21 cellular contexts compared by ENCODE assay signal in genomic region chr4:48629458-48629857, GRCh38.
"Had no signal": no experiment of that assay in that cellular context is flagged by ENCODE, and none has a peak within 500 bp of the region (broad histone marks: within the 10 kb centered on the region; RNA-seq: fewer than 3 reads in every experiment).

No MANE protein-coding gene starts in this region.

- H3K27me3 ChIP-seq: breast epithelium, colonic mucosa, esophagus squamous epithelium, gastrocnemius medialis, spleen, upper lobe of left lung had no signal

- H3K4me1 Mint-ChIP-seq: neural crest cell had no signal

- H3K9me3 ChIP-seq: breast epithelium, colonic mucosa, esophagus squamous epithelium, gastrocnemius medialis, prostate gland, spleen, upper lobe of left lung had no signal

- H3K36me3 ChIP-seq: breast epithelium, colonic mucosa, gastrocnemius medialis, prostate gland, upper lobe of left lung had no signal

- H3K4me3 Mint-ChIP-seq: central memory CD8-positive, alpha-beta T cell; neural crest cell; T-helper 1 cell treated with Interleukin-12 subunit alpha and Interleukin-12 subunit beta and Interleukin-4 antibody, amounts not matched to agents 30 μg/mL and 1 μg/mL, for 36 hours had no signal

- H3K27ac ChIP-seq: breast epithelium, colonic mucosa, esophagus squamous epithelium, gastrocnemius medialis, prostate gland, spleen, WERI-Rb-1 had no signal

- H3K9me3 Mint-ChIP-seq: activated naive CD4-positive, alpha-beta T cell treated with anti-CD3 and anti-CD28 coated beads, Interleukin-2, amount 50 U/mL, for 72 hours; central memory CD8-positive, alpha-beta T cell; neural crest cell; T-helper 1 cell treated with Interleukin-12 subunit alpha and Interleukin-12 subunit beta and Interleukin-4 antibody, amounts not matched to agents 30 μg/mL and 1 μg/mL, for 36 hours had no signal

- H3K27ac Mint-ChIP-seq: activated naive CD4-positive, alpha-beta T cell treated with anti-CD3 and anti-CD28 coated beads, Interleukin-2, amount 50 U/mL, for 72 hours; T-helper 1 cell treated with Interleukin-12 subunit alpha and Interleukin-12 subunit beta and Interleukin-4 antibody, amounts not matched to agents 30 μg/mL and 1 μg/mL, for 36 hours had no signal

- H3K4me3 ChIP-seq: breast epithelium, colonic mucosa, esophagus squamous epithelium, gastrocnemius medialis, prostate gland, spleen, upper lobe of left lung had no signal

- ATAC-seq: activated naive CD4-positive, alpha-beta T cell treated with anti-CD3 and anti-CD28 coated beads, Interleukin-2, amount 50 U/mL, for 72 hours; gastrocnemius medialis; left colon had no signal

- H3K4me1 ChIP-seq: breast epithelium, colonic mucosa, esophagus squamous epithelium, gastrocnemius medialis, prostate gland had no signal

- H3K36me3 Mint-ChIP-seq: activated naive CD4-positive, alpha-beta T cell treated with anti-CD3 and anti-CD28 coated beads, Interleukin-2, amount 50 U/mL, for 72 hours had no signal

- H3K27me3 Mint-ChIP-seq: central memory CD8-positive, alpha-beta T cell had no signal

- DNase-seq: activated CD4-positive, alpha-beta T cell treated with anti-CD3 and anti-CD28 coated beads for 1 hour; activated gamma-delta T cell treated with Interleukin-2 at 50 U/mL for 16 hours; activated T-cell treated with anti-CD3 and anti-CD28 coated beads, Interleukin-2, amount 50 U/mL, for 1 hour; colonic mucosa; esophagus squamous epithelium; gastrocnemius medialis; head of caudate nucleus; hypothalamus; left colon; mesenchymal stem cell; spleen; stimulated activated CD4-positive, alpha-beta T cell treated with anti-CD3 and anti-CD28 coated beads, Interleukin-4, amount 100 ng/mL, for 1 hour; stimulated activated naive CD4-positive, alpha-beta T cell; upper lobe of left lung; WERI-Rb-1 had no signal
